Comparison of ENCODE assay signal across 20 cellular contexts in genomic region chr9:135618866-135619598, GRCh38. TPM values are rescaled to one million over a fixed set of nuclear protein-coding genes. Genes with fewer than 3 reads are reported as not detected.
DNase-seq lines count a peak whose midpoint lies in the region; ATAC-seq and TF ChIP-seq lines count a peak whose summit lies in the region.
"Had no signal": no experiment of that assay in that cellular context is flagged by ENCODE, and none has a peak within 500 bp of the region (broad histone marks: within the 10 kb centered on the region; RNA-seq: fewer than 3 reads in every experiment).

No MANE protein-coding gene starts in this region.

- H3K9ac ChIP-seq in SK-N-SH = no peak overlapping the region
- H3K9ac ChIP-seq: BLaER1 had no signal

- DNase-seq in SK-N-SH (peak; percentile 12), H7 (peak; percentile 42), coronary artery (ENCODE audit: low spot score) (peak; percentile 65), osteocyte (ENCODE audit: extremely low spot score, unreplicated experiment) (peak; percentile 78), AG08396 (ENCODE audit: low spot score) (no peak), substantia nigra (lab: John Stamatoyannopoulos, UW) (no peak)
- no peak for DNase-seq in stimulated activated naive CD4-positive, alpha-beta T cell (lab: John Stamatoyannopoulos, UW)
- DNase-seq: AML-193; Calu3; CD4-positive, alpha-beta T cell; DMS 273 treated with DMSO at 0.1 percent for 48 hours; IMR-90 had no signal

- H3K36me3 ChIP-seq in SK-N-SH (replicated peaks in 1 of 2; ENCODE audit: control insufficient read depth in 1 of 2, insufficient read depth in 2 of 2, low read length in 1 of 2) (no peaks in the 10 kb centered on the region), H7 (replicated peaks; ENCODE audit: control insufficient read depth, insufficient read depth, low read length) (no peaks in the 10 kb centered on the region)
- H3K36me3 ChIP-seq: BLaER1 had no signal

- no peak for ATAC-seq in SK-N-SH treated with all-trans-retinoic acid at 6 μM for 48 hours
- ATAC-seq: GM12878, HCT116 had no signal

- H3F3A ChIP-seq in SK-N-SH (replicated peaks; ENCODE audit: insufficient read depth) = no peaks in the 10 kb centered on the region

- no peak for TF ChIP-seq EP300 in SK-N-SH (IDR thresholded peaks at IDR 0.05; ENCODE audit: borderline replicate concordance in 1 of 2, low read depth in 1 of 2, low read length in 1 of 2)

- no peaks in the 10 kb centered on the region for H3K36me3 Mint-ChIP-seq in osteocyte (ENCODE audit: unreplicated experiment)

- no peaks in the 10 kb centered on the region for H3K27me3 ChIP-seq in SK-N-SH (ENCODE audit: insufficient read depth)
- no peaks in the 10 kb centered on the region for H3K27me3 ChIP-seq in H7 (ENCODE audit: control insufficient read depth, insufficient read depth, low read length)
- H3K27me3 ChIP-seq: BLaER1 had no signal

- H3K4me3 ChIP-seq in SK-N-SH (ENCODE audit: low read depth in 2 of 2, low read length in 1 of 2) (no peak overlapping the region), H7 (ENCODE audit: insufficient read depth, low read depth, low read length) (no peak overlapping the region), coronary artery (no peak overlapping the region)
- H3K4me3 ChIP-seq: BLaER1, GM12878 had no signal

- no peak overlapping the region for H2AFZ ChIP-seq in SK-N-SH (ENCODE audit: low read depth)

- H3K4me2 ChIP-seq in SK-N-SH = no peak overlapping the region
- H3K4me2 ChIP-seq: BLaER1 had no signal

- H3K9me3 Mint-ChIP-seq in osteocyte (ENCODE audit: unreplicated experiment) = no peaks in the 10 kb centered on the region
- H3K9me3 Mint-ChIP-seq: CD4-positive, alpha-beta T cell had no signal

- no peaks in the 10 kb centered on the region for H3K79me2 ChIP-seq in SK-N-SH (ENCODE audit: insufficient read depth)

- WGBS in SK-N-SH (ENCODE audit: low lambda C conversion rate) = 50% methylated on average over 4 of the region's 8 CpGs

- no peak for TF ChIP-seq RAD21 in SK-N-SH (IDR thresholded peaks at IDR 0.05; ENCODE audit: low read length)

- no peaks in the 10 kb centered on the region for H3K9me2 ChIP-seq in SK-N-SH

- POLR2A ChIA-PET in SK-N-SH (lab: Yijun Ruan, JAX) = no interaction called here

- TF ChIP-seq CTCF in SK-N-SH (IDR thresholded peaks at IDR 0.05) (no peak), coronary artery (IDR thresholded peaks at IDR 0.05) (no peak), osteocyte (IDR thresholded peaks at IDR 0.05) (no peak)

- H3K4me3 Mint-ChIP-seq in osteocyte (ENCODE audit: unreplicated experiment) = no peak overlapping the region
- H3K4me3 Mint-ChIP-seq: CD4-positive, alpha-beta T cell had no signal

- H3K27ac ChIP-seq in SK-N-SH (ENCODE audit: low read depth in 2 of 2, low read length in 1 of 2) (no peak overlapping the region), coronary artery (no peak overlapping the region), substantia nigra (ENCODE audit: low read depth, low read length, poor library complexity, severe bottlenecking) (no peak overlapping the region)
- H3K27ac ChIP-seq: 22Rv1, BLaER1 had no signal

- H3K27me3 Mint-ChIP-seq in osteocyte (ENCODE audit: unreplicated experiment) = peaks cover 6% of the 10 kb centered on the region

- H3K4me1 ChIP-seq in SK-N-SH (ENCODE audit: control insufficient read depth in 1 of 2, insufficient read depth in 2 of 2, low read depth in 1 of 2, low read length in 1 of 2) = no peaks in the 10 kb centered on the region

- H3K9me3 ChIP-seq in SK-N-SH = no peaks in the 10 kb centered on the region
- H3K9me3 ChIP-seq: BLaER1 had no signal

- no peaks in the 10 kb centered on the region for H4K20me1 ChIP-seq in SK-N-SH (ENCODE audit: insufficient read depth)
- H4K20me1 ChIP-seq: BLaER1 had no signal

- H3K27ac Mint-ChIP-seq in osteocyte (ENCODE audit: unreplicated experiment) = no peak overlapping the region
- H3K27ac Mint-ChIP-seq: CD4-positive, alpha-beta T cell had no signal

- no peaks in the 10 kb centered on the region for H3K4me1 Mint-ChIP-seq in osteocyte (ENCODE audit: unreplicated experiment)

- CTCF ChIA-PET in SK-N-SH (lab: Yijun Ruan, JAX) = interaction anchor here (1.6 kb wide), 1 partner anchor 16 kb away, joined by 7 read pairs; no protein-coding TSS in a partner anchor

TF ChIP-seq in SK-N-SH, 30 proteins besides CTCF, POLR2A, EP300 and RAD21:
- TF ChIP-seq RCOR1 (IDR thresholded peaks at IDR 0.05; ENCODE audit: low read length) = no peak
- no peak for TF ChIP-seq FOSL2 (IDR thresholded peaks at IDR 0.05; ENCODE audit: borderline replicate concordance, low read depth)
- no peak for TF ChIP-seq NRF1 (IDR thresholded peaks at IDR 0.05; ENCODE audit: low read depth, low read length)
- no peak for TF ChIP-seq TCF12 (IDR thresholded peaks at IDR 0.05)
- no peak for TF ChIP-seq YY1 (IDR thresholded peaks at IDR 0.05; ENCODE audit: low read depth)
- TF ChIP-seq TEAD4 (IDR thresholded peaks at IDR 0.05; ENCODE audit: borderline replicate concordance, insufficient read depth) = no peak
- TF ChIP-seq PBX3 (IDR thresholded peaks at IDR 0.05) = no peak
- TF ChIP-seq RXRA (IDR thresholded peaks at IDR 0.05; ENCODE audit: borderline replicate concordance, low read depth) = no peak

TF ChIP-seq in SK-N-SH treated with all-trans-retinoic acid at 6 μM for 48 hours, 23 proteins besides CTCF, POLR2A, EP300 and RAD21:
- TF ChIP-seq ZNF8 (CRISPR knock-in tag; IDR thresholded peaks at IDR 0.05) = no peak
- TF ChIP-seq OSR1 (CRISPR knock-in tag; IDR thresholded peaks at IDR 0.05) = no peak
- no peak for TF ChIP-seq TSHZ2 (CRISPR knock-in tag; IDR thresholded peaks at IDR 0.05)
- no peak for TF ChIP-seq PPARA (CRISPR knock-in tag; IDR thresholded peaks at IDR 0.05; ENCODE audit: borderline replicate concordance)
- TF ChIP-seq ZNF70 (CRISPR knock-in tag; IDR thresholded peaks at IDR 0.05) = no peak
- TF ChIP-seq POU6F1 (CRISPR knock-in tag; IDR thresholded peaks at IDR 0.05; ENCODE audit: borderline replicate concordance, low read depth) = no peak

RNA-seq across cellular contexts. Expression of gene GLT6D1, which starts 20.3 kb away (rescaled TPM):
- not detected in 2 replicates for polyA plus RNA-seq in SK-N-SH (2012; rRNA removed)
- polyA plus RNA-seq in SK-N-SH (2012; cell fraction: cytosol; rRNA removed) = not detected in 2 replicates
- polyA plus RNA-seq in SK-N-SH (2012; cell fraction: nucleus; rRNA removed) = not detected in 2 replicates
- not detected in 2 replicates for total RNA-seq in H7 (2014; rRNA removed; shearing (Covaris generic))
- not detected in 2 replicates for total RNA-seq in osteocyte
- total RNA-seq: A673; Calu3; CD4-positive, alpha-beta T cell; G401; GM12878; IMR-90 had no signal
- polyA plus RNA-seq: GM12878, IMR-90 had no signal

RNA-seq across cellular contexts. Expression of gene LCN9, which starts 44.1 kb away (rescaled TPM):
- polyA plus RNA-seq in SK-N-SH (2012; rRNA removed) = not detected in 2 replicates
- polyA plus RNA-seq in SK-N-SH (2012; cell fraction: cytosol; rRNA removed) = not detected in 2 replicates
- not detected in 2 replicates for polyA plus RNA-seq in SK-N-SH (2012; cell fraction: nucleus; rRNA removed)
- total RNA-seq in H7 (2014; rRNA removed; shearing (Covaris generic)) = 0.44 TPM in 1 of 2 replicates, not detected in the other
- not detected in 2 replicates for total RNA-seq in osteocyte
- total RNA-seq: A673; Calu3; CD4-positive, alpha-beta T cell; G401; GM12878; IMR-90 had no signal
- polyA plus RNA-seq: GM12878, IMR-90 had no signal

RNA-seq across cellular contexts. Expression of gene PAEP, which starts 57.5 kb away (rescaled TPM):
- polyA plus RNA-seq in SK-N-SH (2012; rRNA removed) = 0.08 TPM in 1 of 2 replicates, not detected in the other
- polyA plus RNA-seq in SK-N-SH (2012; cell fraction: cytosol; rRNA removed) = not detected in 2 replicates
- polyA plus RNA-seq in SK-N-SH (2012; cell fraction: nucleus; rRNA removed) = 0.06 TPM in 1 of 2 replicates, not detected in the other
- total RNA-seq in H7 (2014; rRNA removed; shearing (Covaris generic)) = not detected in 2 replicates
- total RNA-seq in osteocyte = not detected in 2 replicates
- total RNA-seq: A673; CD4-positive, alpha-beta T cell; G401; GM12878; H1; IMR-90 had no signal
- polyA plus RNA-seq: GM12878, H1, IMR-90 had no signal

Comparison
In these comparisons a context has a peak if more than half of its experiments do, and no peak if none do; other contexts are left out.
1. DNase-seq: peak in SK-N-SH (single experiment), H7 (single experiment), coronary artery (single experiment) and osteocyte (single experiment); none in AG08396 (single experiment), stimulated activated naive CD4-positive, alpha-beta T cell (0 of 6) and substantia nigra (0 of 49).